In the genomic region with DNA sequence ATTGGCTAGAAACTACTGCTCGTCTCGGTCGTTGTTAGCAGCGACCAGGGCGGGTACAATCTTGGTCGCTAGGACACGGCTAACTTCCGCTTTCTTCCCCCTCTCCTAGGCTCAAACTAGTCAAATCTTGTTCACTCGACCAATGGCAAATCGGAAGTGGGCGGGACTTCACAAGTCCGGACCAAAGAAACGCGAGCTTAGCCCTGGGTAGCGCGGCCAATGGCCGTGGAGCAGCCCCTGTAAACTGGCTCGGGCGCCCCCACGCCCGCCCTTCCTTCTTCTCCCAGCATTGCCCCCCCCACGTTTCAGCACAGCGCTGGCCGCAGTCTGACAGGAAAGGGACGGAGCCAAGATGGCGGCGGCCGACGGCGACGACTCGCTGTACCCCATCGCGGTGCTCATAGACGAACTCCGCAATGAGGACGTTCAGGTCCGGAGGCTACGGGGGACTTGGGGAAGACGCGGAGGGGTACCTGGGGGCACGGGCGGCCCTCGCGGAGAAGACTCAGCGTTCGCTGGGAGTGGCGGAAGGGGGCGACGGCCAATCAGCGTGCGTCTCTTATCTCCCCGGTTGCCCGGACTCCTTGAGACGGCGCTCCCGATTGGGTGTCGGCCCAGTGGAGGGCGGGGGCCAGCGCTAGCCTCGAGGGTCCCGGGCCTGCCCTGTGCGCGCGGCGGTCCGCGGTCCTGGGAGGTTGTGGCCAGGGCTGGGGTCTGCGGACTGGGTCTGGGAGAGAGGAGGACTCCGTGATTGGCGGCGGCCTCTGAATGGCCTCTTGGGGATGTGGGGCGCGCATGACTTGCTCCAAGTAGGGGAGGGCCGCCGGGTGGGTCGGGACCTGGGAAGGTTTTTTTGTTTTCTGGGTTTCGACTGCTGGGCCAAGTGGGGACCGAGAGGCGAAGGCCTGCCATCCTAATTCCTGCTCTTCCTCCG, we compare ENCODE assay signal across 8 cellular contexts. TPM values are rescaled to one million over a fixed set of nuclear protein-coding genes. Genes with fewer than 3 reads are reported as not detected.
DNase-seq lines count a peak whose midpoint lies in the region; ATAC-seq, FAIRE-seq and TF ChIP-seq lines count a peak whose summit lies in the region.

A gene (plus strand): TSS at position 308 of the 934 bp plus-strand sequence. CDS start 45 bp downstream, at position 353.

- H3K27ac Mint-ChIP-seq in chondrocyte (ENCODE audit: unreplicated experiment), result peak within 1 kb of the TSS; percentile 99

- H3K4me1 Mint-ChIP-seq in chondrocyte (ENCODE audit: low read depth), result peaks cover 42% of the 10 kb centered on the region

- peaks cover 20% of the 10 kb centered on the region for H3K4me1 ChIP-seq in keratinocyte (ENCODE audit: control insufficient read depth, extremely low read depth, insufficient read depth, low read length)

- peaks cover 6% of the 10 kb centered on the region for H3K36me3 Mint-ChIP-seq in chondrocyte (ENCODE audit: low read depth)

- TF ChIP-seq CTCF in chondrocyte (IDR thresholded peaks at IDR 0.05) (no peak), keratinocyte (optimal IDR thresholded peaks at IDR 0.05 in 1 of 3, IDR thresholded peaks at IDR 0.05 in 1 of 3, conservative IDR thresholded peaks at IDR 0.05 in 1 of 3; ENCODE audit: extremely low read depth in 1 of 3, insufficient read depth in 2 of 3, low read length in 3 of 3) (no peak)

- peak within 1 kb of the TSS; percentile 98 for H3K4me3 Mint-ChIP-seq in chondrocyte (ENCODE audit: unreplicated experiment)

- dilution Hi-C loops in keratinocyte (cut with MboI; ENCODE audit: extremely low pct_ligation_motif_present, low sequenced_read_pairs), result no loop called here

- peak within 1 kb of the TSS; percentile 95 for H2AFZ ChIP-seq in keratinocyte (ENCODE audit: control insufficient read depth, low read length)

- peak within 1 kb of the TSS; percentile 95 for H3K27ac ChIP-seq in keratinocyte (ENCODE audit: control insufficient read depth, insufficient read depth, low read length)

- H3K9me3 ChIP-seq in keratinocyte (ENCODE audit: control insufficient read depth, low read depth, low read length), result no peaks in the 10 kb centered on the region

- H4K20me1 ChIP-seq in keratinocyte (ENCODE audit: control insufficient read depth, extremely low read depth, insufficient read depth, low read length), result peaks cover 10% of the 10 kb centered on the region

- peak within 1 kb of the TSS; percentile 78 to 95 (median 88) for H3K4me3 ChIP-seq in keratinocyte (ENCODE audit: control insufficient read depth in 2 of 3, extremely low read depth in 1 of 3, insufficient read depth in 2 of 3, low read depth in 1 of 3, low read length in 3 of 3)

- H3K9ac ChIP-seq in keratinocyte (ENCODE audit: control insufficient read depth, extremely low read depth, insufficient read depth, low read length), result peak within 1 kb of the TSS; percentile 95

- H3K79me2 ChIP-seq in keratinocyte (ENCODE audit: control insufficient read depth, insufficient read depth, low read length), result peaks cover 48% of the 10 kb centered on the region

- peaks cover 4% of the 10 kb centered on the region for H3K9me1 ChIP-seq in keratinocyte (ENCODE audit: control insufficient read depth, extremely low read depth, insufficient read depth, low read length)

- peak within 1 kb of the TSS; percentile 80 for H3K4me2 ChIP-seq in keratinocyte (ENCODE audit: control insufficient read depth, extremely low read depth, insufficient read depth, low read depth, low read length)

- DNase-seq in AML-193 (lab: John Stamatoyannopoulos, UW) (peak; percentile 99), NCI-H510A treated with DMSO at 0.1 percent for 48 hours (lab: John Stamatoyannopoulos, UW) (peak; percentile 99), chondrocyte (ENCODE audit: low spot score) (peak; percentile 99), keratinocyte (ENCODE audit: low read depth, low spot score) (peak; percentile 100)
- peak; percentile 91 to 96 for DNase-seq in activated CD4-positive, alpha-beta T cell treated with anti-CD3 and anti-CD28 coated beads for 24 hours (ENCODE audit: low read depth in 2 of 2)
- DNase-seq in stimulated activated CD4-positive, alpha-beta T cell treated with anti-CD3 and anti-CD28 coated beads, Interleukin-15, amount 100 ng/mL, for 1 hour (ENCODE audit: low read depth in 1 of 2, low spot score in 1 of 2), result peak; percentile 93 to 96

- ATAC-seq in HG03439 (IDR thresholded peaks at IDR 0.05; ENCODE audit: unreplicated experiment), result peak; percentile 87

- H3K9me3 Mint-ChIP-seq in chondrocyte (ENCODE audit: low read depth), result no peaks in the 10 kb centered on the region

- peaks cover 7 to 16% of the 10 kb centered on the region in 2 experiments for H3K36me3 ChIP-seq in keratinocyte (ENCODE audit: control insufficient read depth in 2 of 2, extremely low read depth in 1 of 2, insufficient read depth in 2 of 2, low read length in 2 of 2)

- no peaks in the 10 kb centered on the region for H3K27me3 Mint-ChIP-seq in chondrocyte (ENCODE audit: low read depth)

- peak; percentile 80 for TF ChIP-seq POLR2A in GM19193 (IDR thresholded peaks at IDR 0.05; ENCODE audit: extremely low read depth, insufficient read depth, insufficient read length)

- H3K27me3 ChIP-seq in keratinocyte (ENCODE audit: control insufficient read depth, extremely low read depth, insufficient read depth, low read length), result no peaks in the 10 kb centered on the region

- peak; percentile 98 for FAIRE-seq in keratinocyte (lab: Jason Lieb, UNC)

RNA-seq across cellular contexts. Expression of the gene that starts here (rescaled TPM):
- total RNA-seq in chondrocyte, result 210 to 236 TPM (median 228 TPM) in 3 replicates
- 130 to 187 TPM (median 179 TPM) in 3 replicates for polyA plus RNA-seq in keratinocyte
- polyA plus RNA-seq in keratinocyte (2011; ENCODE audit: low read depth), result 55.5 TPM
- polyA plus RNA-seq in keratinocyte (2011; cell fraction: cytosol; rRNA removed), result 165 and 249 TPM in 2 replicates
- polyA plus RNA-seq in keratinocyte (2011; cell fraction: nucleus; rRNA removed), result 149 and 202 TPM in 2 replicates
- polyA plus RNA-seq in keratinocyte (2012; ENCODE audit: low replicate concordance), result 236 and 289 TPM in 2 replicates
- 329 to 421 TPM (median 419 TPM) in 3 replicates for polyA minus RNA-seq in keratinocyte
- polyA minus RNA-seq in keratinocyte (2011; cell fraction: cytosol; rRNA and poly(A)+ RNA removed), result 375 TPM
- 123 and 191 TPM in 2 replicates for polyA minus RNA-seq in keratinocyte (2011; cell fraction: nucleus; rRNA and poly(A)+ RNA removed)

Comparison
In these comparisons a context has a peak if more than half of its experiments do, and no peak if none do; other contexts are left out.
1. Peak in every context shown above with its lines: DNase-seq, ATAC-seq, H3K4me3 ChIP-seq and H3K27ac ChIP-seq.